Comparison of ENCODE assay signal across 7 cellular contexts in genomic region chr20:26010224-26010941, GRCh38.
DNase-seq lines count a peak whose midpoint lies in the region; ATAC-seq and TF ChIP-seq lines count a peak whose summit lies in the region.
"Not testable (repeated sequence)": the region's sequence is repeated elsewhere in the genome, so short reads cannot be mapped to it uniquely, and the experiment has no call there.

No MANE protein-coding gene starts in this region.

- not testable (repeated sequence) for DNase-seq in GM06990 (ENCODE audit: extremely low read depth, insufficient read length); OCI-LY7 (ENCODE audit: low spot score); activated T-helper 1 cell treated with anti-CD3 and anti-CD28 coated beads, Interleukin-12 subunit alpha, Interleukin-12 subunit beta, Interleukin-2, Interleukin-4 antibody, amounts not matched to agents 30 ng/mL and 10 ng/mL and 1 ng/mL, durations not matched to agents 14 hours and 24 hours and 36 hours (ENCODE audit: low spot score); mucosa of descending colon
- DNase-seq in choroid plexus epithelial cell (ENCODE audit: low read depth) (peak; percentile 34), cardiac muscle cell (ENCODE audit: low read depth in 1 of 2, low spot score in 1 of 2) (peak; percentile 40 to 64), skeletal muscle cell (ENCODE audit: low read depth) (peak; percentile 3)

- H4K20me1 ChIP-seq in OCI-LY7 (ENCODE audit: insufficient read depth, low read length) = not testable (repeated sequence)

- H3K27me3 Mint-ChIP-seq in activated T-helper 1 cell treated with anti-CD3 and anti-CD28 coated beads, Interleukin-12 subunit alpha, Interleukin-12 subunit beta, Interleukin-2, Interleukin-4 antibody, amounts not matched to agents 30 ng/mL and 10 ng/mL and 1 ng/mL, durations not matched to agents 14 hours and 24 hours and 36 hours (ENCODE audit: insufficient read depth) = not testable (repeated sequence)

- peak overlapping the region; percentile 66 for H3K4me2 ChIP-seq in OCI-LY7 (ENCODE audit: low read length)

- not testable (repeated sequence) for ATAC-seq in mucosa of descending colon

- not testable (repeated sequence) for H3K9me2 ChIP-seq in OCI-LY7 (ENCODE audit: insufficient read depth, low read length)

- H3K27me3 ChIP-seq in GM06990 (replicated peaks; ENCODE audit: control insufficient read depth, insufficient read depth, low read length); cardiac muscle cell: not testable (repeated sequence)

- peak overlapping the region; percentile 74 for H3K4me3 ChIP-seq in GM06990 (replicated peaks; ENCODE audit: low read depth, low read length)
- peak overlapping the region; percentile 80 for H3K4me3 ChIP-seq in OCI-LY7 (ENCODE audit: low read depth, low read length, poor library complexity, severe bottlenecking)
- H3K4me3 ChIP-seq in choroid plexus epithelial cell (ENCODE audit: low read depth, low read length) = peak overlapping the region; percentile 67
- H3K4me3 ChIP-seq in cardiac muscle cell = peak overlapping the region; percentile 64
- peak overlapping the region; percentile 17 for H3K4me3 ChIP-seq in mucosa of descending colon
- peak overlapping the region; percentile 59 for H3K4me3 ChIP-seq in skeletal muscle cell (ENCODE audit: low read depth, low read length)

- not testable (repeated sequence) for H3K9me3 ChIP-seq in OCI-LY7 (ENCODE audit: low read length); cardiac muscle cell (ENCODE audit: low read depth); mucosa of descending colon

- not testable (repeated sequence) for BruUV-seq in OCI-LY7 (replicated peaks; lab: Mats Ljungman, UMichigan)

- POLR2A ChIA-PET in OCI-LY7 (lab: Charles Lee) = not testable (repeated sequence)

- CTCF ChIA-PET in OCI-LY7 (lab: Charles Lee; ENCODE audit: unreplicated experiment) = not testable (repeated sequence)

- H3K4me1 ChIP-seq in OCI-LY7 (ENCODE audit: insufficient read depth, low read length, poor library complexity, severe bottlenecking); cardiac muscle cell (ENCODE audit: low read depth); mucosa of descending colon (ENCODE audit: low read depth): not testable (repeated sequence)

- not testable (repeated sequence) for H3K79me2 ChIP-seq in OCI-LY7 (ENCODE audit: insufficient read depth, low read depth, low read length)

- H3K27ac ChIP-seq in OCI-LY7 (ENCODE audit: low read depth, low read length, poor library complexity, severe bottlenecking) (peak overlapping the region; percentile 48), cardiac muscle cell (peak overlapping the region; percentile 99)

- not testable (repeated sequence) for H3K36me3 Mint-ChIP-seq in activated T-helper 1 cell treated with anti-CD3 and anti-CD28 coated beads, Interleukin-12 subunit alpha, Interleukin-12 subunit beta, Interleukin-2, Interleukin-4 antibody, amounts not matched to agents 30 ng/mL and 10 ng/mL and 1 ng/mL, durations not matched to agents 14 hours and 24 hours and 36 hours (ENCODE audit: low read depth)

- intact Hi-C loops in OCI-LY7 (cut with micrococcal nuclease; ENCODE audit: unreplicated experiment); activated T-helper 1 cell treated with anti-CD3 and anti-CD28 coated beads, Interleukin-12 subunit alpha, Interleukin-12 subunit beta, Interleukin-2, Interleukin-4 antibody, amounts not matched to agents 30 ng/mL and 10 ng/mL and 1 ng/mL, durations not matched to agents 14 hours and 24 hours and 36 hours (cut with micrococcal nuclease); mucosa of descending colon (cut with DNase I, micrococcal nuclease): not testable (repeated sequence)

- H3K36me3 ChIP-seq in GM06990 (ENCODE audit: control insufficient read depth, insufficient read depth, low read length); OCI-LY7 (ENCODE audit: insufficient read depth, low read length); cardiac muscle cell; mucosa of descending colon (ENCODE audit: low read depth): not testable (repeated sequence)

- H3K4me1 Mint-ChIP-seq in activated T-helper 1 cell treated with anti-CD3 and anti-CD28 coated beads, Interleukin-12 subunit alpha, Interleukin-12 subunit beta, Interleukin-2, Interleukin-4 antibody, amounts not matched to agents 30 ng/mL and 10 ng/mL and 1 ng/mL, durations not matched to agents 14 hours and 24 hours and 36 hours (ENCODE audit: low read depth) = not testable (repeated sequence)

- not testable (repeated sequence) for TF ChIP-seq CTCF in GM06990 (IDR thresholded peaks at IDR 0.05; ENCODE audit: insufficient read depth, low read length, poor library complexity, severe bottlenecking); OCI-LY7 (conservative IDR thresholded peaks at IDR 0.05; ENCODE audit: low read length); choroid plexus epithelial cell (conservative IDR thresholded peaks at IDR 0.05; ENCODE audit: low read depth, low read length); cardiac muscle cell (IDR thresholded peaks at IDR 0.05; ENCODE audit: low read depth, low read length); mucosa of descending colon (IDR thresholded peaks at IDR 0.05)

- peak overlapping the region; percentile 78; the same call in 1 of the 2 replicates for H2AFZ ChIP-seq in OCI-LY7 (ENCODE audit: low read length)

- peak overlapping the region; percentile 94 for H3K4me3 Mint-ChIP-seq in activated T-helper 1 cell treated with anti-CD3 and anti-CD28 coated beads, Interleukin-12 subunit alpha, Interleukin-12 subunit beta, Interleukin-2, Interleukin-4 antibody, amounts not matched to agents 30 ng/mL and 10 ng/mL and 1 ng/mL, durations not matched to agents 14 hours and 24 hours and 36 hours

- H3K9me3 Mint-ChIP-seq in activated T-helper 1 cell treated with anti-CD3 and anti-CD28 coated beads, Interleukin-12 subunit alpha, Interleukin-12 subunit beta, Interleukin-2, Interleukin-4 antibody, amounts not matched to agents 30 ng/mL and 10 ng/mL and 1 ng/mL, durations not matched to agents 14 hours and 24 hours and 36 hours = not testable (repeated sequence)

- H3K27ac Mint-ChIP-seq in activated T-helper 1 cell treated with anti-CD3 and anti-CD28 coated beads, Interleukin-12 subunit alpha, Interleukin-12 subunit beta, Interleukin-2, Interleukin-4 antibody, amounts not matched to agents 30 ng/mL and 10 ng/mL and 1 ng/mL, durations not matched to agents 14 hours and 24 hours and 36 hours = peak overlapping the region; percentile 84

Comparison
In these comparisons a context has a peak if more than half of its experiments do, and no peak if none do; other contexts are left out.
1. H3K4me3 ChIP-seq: peak in every context shown above with its lines; median percentile 80 in OCI-LY7; 74 in GM06990; 67 in choroid plexus epithelial cell; 64 in cardiac muscle cell; 59 in skeletal muscle cell; 17 in mucosa of descending colon.